In the genomic region with DNA sequence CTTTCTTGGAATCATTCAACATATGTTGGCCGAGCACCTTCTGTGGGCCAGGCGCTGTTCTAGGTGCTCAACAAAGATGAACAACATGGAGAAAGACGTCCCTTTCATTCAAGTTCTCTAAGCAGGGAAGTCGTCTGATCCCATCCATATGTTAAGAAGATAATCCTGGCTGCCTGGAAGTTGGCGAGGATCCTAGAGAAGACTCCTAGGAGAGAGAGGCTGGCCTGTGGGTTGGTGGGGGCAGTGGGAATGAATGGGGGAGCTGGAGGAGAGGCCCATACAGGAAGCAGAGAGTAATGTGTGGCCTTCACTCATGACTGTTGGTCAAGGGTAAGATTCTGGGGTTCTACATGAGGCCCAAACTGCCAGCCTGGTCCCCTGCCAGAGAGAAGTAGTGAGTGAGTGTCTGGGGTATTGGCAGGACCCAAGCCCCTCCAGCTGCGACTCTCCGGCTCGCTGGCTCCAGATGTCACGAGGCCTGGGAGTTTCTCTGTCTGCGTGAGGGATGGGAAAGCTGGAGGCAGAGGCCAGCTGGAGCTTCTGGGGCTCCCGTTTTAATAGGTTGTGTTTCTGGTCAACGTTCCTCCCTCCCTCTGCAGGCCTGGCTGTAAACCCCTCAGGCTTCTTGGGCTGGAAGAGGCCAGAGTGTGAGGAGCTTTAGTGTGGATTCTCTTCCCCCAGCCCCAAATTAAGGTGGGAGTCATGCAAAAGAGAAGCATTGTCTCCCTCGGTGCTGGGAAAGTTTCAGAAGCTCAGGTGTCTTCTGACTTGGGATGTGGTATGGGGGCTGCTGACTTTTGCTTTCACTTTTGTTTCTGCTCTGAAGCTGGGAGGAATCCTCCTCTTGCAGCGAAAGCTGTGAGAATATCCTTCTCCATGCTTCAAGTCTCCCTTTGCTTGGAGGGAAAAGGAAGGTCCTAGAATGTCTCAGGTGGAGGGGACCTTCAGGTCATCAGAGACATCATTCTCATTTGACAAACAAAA, we compare ENCODE assay signal across 8 cellular contexts. TPM values are rescaled to one million over a fixed set of nuclear protein-coding genes. Genes with fewer than 3 reads are reported as not detected.
DNase-seq lines count a peak whose midpoint lies in the region; ATAC-seq and TF ChIP-seq lines count a peak whose summit lies in the region.

No MANE protein-coding gene starts in this region.

- H3K4me1 Mint-ChIP-seq in osteocyte (ENCODE audit: unreplicated experiment), result peaks cover 15% of the 10 kb centered on the region

- DNase-seq in DND-41 (peak; percentile 65), body of pancreas (peak; percentile 52 to 75 (median 69)), osteocyte (ENCODE audit: extremely low spot score, unreplicated experiment) (no peak), 8988T (no peak), Kasumi-1 (lab: John Stamatoyannopoulos, UW) (no peak), lower leg skin (ENCODE audit: low spot score in 2 of 2) (no peak)

- peak overlapping the region; percentile 4 for H3K4me3 Mint-ChIP-seq in osteocyte (ENCODE audit: unreplicated experiment)

- peak overlapping the region; percentile 71 for H2AFZ ChIP-seq in DND-41 (ENCODE audit: low read depth, low read length)

- H3K9me3 ChIP-seq in DND-41 (ENCODE audit: insufficient read depth, low read length, severe bottlenecking) (no peaks in the 10 kb centered on the region), KOPT-K1 (ENCODE audit: insufficient read depth, low read length, poor library complexity, severe bottlenecking) (peaks cover 4% of the 10 kb centered on the region), body of pancreas (no peaks in the 10 kb centered on the region)

- peak overlapping the region in 1 of 2 experiments; percentile 15; a peak in 1 of 4 replicates for H3K4me3 ChIP-seq in DND-41 (ENCODE audit: low read depth in 1 of 2, low read length in 2 of 2)
- no peak overlapping the region for H3K4me3 ChIP-seq in body of pancreas
- no peak overlapping the region for H3K4me3 ChIP-seq in lower leg skin (ENCODE audit: low read depth, poor library complexity, severe bottlenecking)

- peaks cover 3% of the 10 kb centered on the region; the same call in 1 of the 2 replicates for H4K20me1 ChIP-seq in DND-41 (ENCODE audit: insufficient read depth, low read length)

- peak overlapping the region; percentile 53 for H3K4me2 ChIP-seq in DND-41 (ENCODE audit: insufficient read depth, low read length)

- H3K27ac ChIP-seq in DND-41 (ENCODE audit: low read length), result peak overlapping the region; percentile 45
- H3K27ac ChIP-seq in KOPT-K1 (ENCODE audit: low read depth, low read length, poor library complexity, severe bottlenecking), result peak overlapping the region; percentile 64
- H3K27ac ChIP-seq in body of pancreas, result peak overlapping the region; percentile 97 to 99 (median 99)

- ATAC-seq in DND-41 (ENCODE audit: insufficient read depth, low read depth) (peak; percentile 93), body of pancreas (no peak), HG02870 (IDR thresholded peaks at IDR 0.05; ENCODE audit: unreplicated experiment) (no peak)

- peaks cover 19% of the 10 kb centered on the region for H3K4me1 ChIP-seq in DND-41 (ENCODE audit: insufficient read depth, low read length)
- H3K4me1 ChIP-seq in body of pancreas, result peaks cover 75% of the 10 kb centered on the region

- H3K36me3 ChIP-seq in DND-41 (ENCODE audit: insufficient read depth, low read length), result no peaks in the 10 kb centered on the region
- no peaks in the 10 kb centered on the region for H3K36me3 ChIP-seq in KOPT-K1 (ENCODE audit: insufficient read depth, low read length)
- no peaks in the 10 kb centered on the region for H3K36me3 ChIP-seq in body of pancreas (replicated peaks in 1 of 2; ENCODE audit: insufficient read depth in 1 of 2, low read depth in 2 of 2)

- no peak overlapping the region for H3K27ac Mint-ChIP-seq in osteocyte (ENCODE audit: unreplicated experiment)

- WGBS in body of pancreas, 2 donors, result 24 to 26% methylated on average over 8 to 14 of the region's 14 CpGs
- 74 to 76% methylated on average over 14 of the region's 14 CpGs for WGBS in lower leg skin, 2 donors

- intact Hi-C loops in body of pancreas (cut with DNase I) (no loop called here), lower leg skin (cut with DNase I; ENCODE audit: low total_unique reads) (loop anchor here (10.0 kb wide), 1 partner anchor 119 kb away; no protein-coding TSS in a partner anchor)

- no peak for TF ChIP-seq CTCF in DND-41 (IDR thresholded peaks at IDR 0.05; ENCODE audit: borderline replicate concordance, extremely low read depth, low read length, poor library complexity, severe bottlenecking)
- no peak for TF ChIP-seq CTCF in body of pancreas (IDR thresholded peaks at IDR 0.05)
- no peak for TF ChIP-seq CTCF in osteocyte (IDR thresholded peaks at IDR 0.05)
- TF ChIP-seq CTCF in lower leg skin (IDR thresholded peaks at IDR 0.05), result no peak

- no peaks in the 10 kb centered on the region for H3K36me3 Mint-ChIP-seq in osteocyte (ENCODE audit: unreplicated experiment)

- no peak for TF ChIP-seq POLR2A in body of pancreas (IDR thresholded peaks at IDR 0.05)
- TF ChIP-seq POLR2A in lower leg skin (IDR thresholded peaks at IDR 0.05), result no peak

- H3K9me3 Mint-ChIP-seq in osteocyte (ENCODE audit: unreplicated experiment), result no peaks in the 10 kb centered on the region

- no peaks in the 10 kb centered on the region for H3K79me2 ChIP-seq in DND-41 (ENCODE audit: insufficient read depth, low read length)

- H3K9ac ChIP-seq in DND-41 (ENCODE audit: low read depth, low read length), result peak overlapping the region; percentile 12; the same call in 1 of the 2 replicates

- peaks cover 5% of the 10 kb centered on the region for H3K27me3 Mint-ChIP-seq in osteocyte (ENCODE audit: unreplicated experiment)

- H3K27me3 ChIP-seq in DND-41 (ENCODE audit: insufficient read depth, low read length, poor library complexity), result peaks cover 26% of the 10 kb centered on the region
- H3K27me3 ChIP-seq in body of pancreas, result no peaks in the 10 kb centered on the region

RNA-seq across cellular contexts. Expression of gene TMEM51, which starts 2.5 kb away (rescaled TPM):
- total RNA-seq in body of pancreas, result 10 to 100 TPM; 26.5 to 36.9 TPM
- total RNA-seq in osteocyte, result 0.81 and 0.86 TPM in 2 replicates
- 10 to 100 TPM in 1 of 4 donors, 1 to 10 TPM in 3; 8.5 to 10.3 (median 9.1) TPM for total RNA-seq in lower leg skin

Comparison
In these comparisons a context has a peak if more than half of its experiments do, and no peak if none do; other contexts are left out.
1. DNase-seq: peak in DND-41 (single experiment) and body of pancreas (4 of 4); none in osteocyte (single experiment), 8988T (single experiment), Kasumi-1 (0 of 2) and lower leg skin (0 of 2).
2. H3K27ac ChIP-seq: peak in every context shown above with its lines; median percentile 99 in body of pancreas; 64 in KOPT-K1; 45 in DND-41.